ENCODE assay signal across 14 cellular contexts in the genomic region with DNA sequence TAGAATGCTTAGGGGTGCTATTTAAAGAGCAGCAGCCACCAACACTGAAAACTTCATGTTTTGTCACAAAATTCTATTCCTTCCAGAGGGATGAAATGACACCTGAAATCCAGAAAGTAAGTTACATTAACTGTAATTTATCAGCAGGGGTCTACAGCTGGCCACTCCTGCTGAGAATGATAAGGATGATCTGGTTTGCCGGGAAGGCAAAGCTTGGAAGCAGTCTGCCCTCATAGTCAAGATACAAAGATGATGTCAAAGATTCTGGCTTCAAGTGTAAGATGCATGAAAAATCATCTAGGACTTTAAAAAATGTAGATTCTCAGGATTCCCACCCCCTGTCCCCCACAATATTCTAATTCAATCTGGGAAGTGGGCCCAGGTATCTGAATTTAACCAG. TPM values are rescaled to one million over a fixed set of nuclear protein-coding genes. Genes with fewer than 3 reads are reported as not detected.
DNase-seq lines count a peak whose midpoint lies in the region; ATAC-seq and TF ChIP-seq lines count a peak whose summit lies in the region.
"Had no signal": no experiment of that assay in that cellular context is flagged by ENCODE, and none has a peak within 500 bp of the region (broad histone marks: within the 10 kb centered on the region; RNA-seq: fewer than 3 reads in every experiment).

No MANE protein-coding gene starts in this region.

- H3K4me1 ChIP-seq in HUES48 (ENCODE audit: control insufficient read depth, insufficient read depth, low read length) (peaks cover 37% of the 10 kb centered on the region), mesendoderm (ENCODE audit: control insufficient read depth, low read depth, low read length) (peaks cover 13% of the 10 kb centered on the region), thoracic aorta (ENCODE audit: control insufficient read depth in 1 of 2, low read depth in 2 of 2) (peaks cover 17 to 52% of the 10 kb centered on the region in 2 donors)

- TF ChIP-seq CTCF in thoracic aorta (IDR thresholded peaks at IDR 0.05): no peak

- peaks cover 17% of the 10 kb centered on the region for H3K36me3 ChIP-seq in HUES48 (ENCODE audit: control insufficient read depth, insufficient read depth, low read length)
- H3K36me3 ChIP-seq in mesendoderm (ENCODE audit: control insufficient read depth, insufficient read depth, low read length): no peaks in the 10 kb centered on the region
- no peaks in the 10 kb centered on the region for H3K36me3 ChIP-seq in thoracic aorta
- H3K36me3 ChIP-seq: MG63 had no signal

- H3K4me3 ChIP-seq in HUES48 (ENCODE audit: low read depth, low read length) (no peak overlapping the region), mesendoderm (ENCODE audit: low read length) (no peak overlapping the region), thoracic aorta (no peak overlapping the region)
- H3K4me3 ChIP-seq: HAP-1, MG63 had no signal

- peak overlapping the region; percentile 61 for H3K18ac ChIP-seq in mesendoderm (ENCODE audit: low read length)

- DNase-seq in astrocyte of the hippocampus (ENCODE audit: low read depth, low spot score) (peak; percentile 17), mesendoderm (peak; percentile 61), thoracic aorta (ENCODE audit: low spot score) (no peak), DMS153 (lab: John Stamatoyannopoulos, UW) (no peak)
- DNase-seq: activated naive CD8-positive, alpha-beta T cell treated with anti-CD3 and anti-CD28 coated beads for 36 hours; cortex of kidney; NK-92 treated with Interleukin-12 subunit alpha and Interleukin-12 subunit beta, amount 100 ng/mL, for 24 hours; SIG-M5; stimulated activated naive CD4-positive, alpha-beta T cell had no signal

- no peak overlapping the region for H3K4me2 ChIP-seq in mesendoderm (ENCODE audit: low read length)

- no peak overlapping the region for H4K8ac ChIP-seq in mesendoderm (ENCODE audit: low read depth, low read length)

- ATAC-seq in thoracic aorta (ENCODE audit: insufficient number of reproducible peaks, low FRiP score, low read depth) (no peak), HG03432 (IDR thresholded peaks at IDR 0.05; ENCODE audit: unreplicated experiment) (no peak), GM19328 (IDR thresholded peaks at IDR 0.05; ENCODE audit: unreplicated experiment) (no peak)

- no peaks in the 10 kb centered on the region for H3K79me1 ChIP-seq in mesendoderm (ENCODE audit: low read length)

- peak overlapping the region; percentile 25 for H2BK15ac ChIP-seq in mesendoderm (replicated peaks; ENCODE audit: low read depth)

- H3K9me3 ChIP-seq in HUES48 (ENCODE audit: control insufficient read depth, insufficient read depth, low read length): no peaks in the 10 kb centered on the region
- no peaks in the 10 kb centered on the region for H3K9me3 ChIP-seq in thoracic aorta
- H3K9me3 ChIP-seq: HAP-1, MG63 had no signal

- WGBS in mesendoderm (ENCODE audit: extremely low coverage, insufficient coverage, low lambda C conversion rate): no CpG with 5 or more reads among the region's 1 CpG

- no peak overlapping the region for H4K5ac ChIP-seq in mesendoderm (ENCODE audit: low read length)

- H2AK5ac ChIP-seq in mesendoderm (ENCODE audit: low read length): no peak overlapping the region

- H3K79me2 ChIP-seq in mesendoderm (ENCODE audit: control insufficient read depth, insufficient read depth, low read length): no peaks in the 10 kb centered on the region

- no peak overlapping the region for H2BK5ac ChIP-seq in mesendoderm (ENCODE audit: low read length)

- no peaks in the 10 kb centered on the region for H3K27me3 ChIP-seq in HUES48 (ENCODE audit: control insufficient read depth, insufficient read depth, low read length)
- no peaks in the 10 kb centered on the region for H3K27me3 ChIP-seq in mesendoderm (ENCODE audit: insufficient read depth, low read length, poor library complexity)
- H3K27me3 ChIP-seq in thoracic aorta (replicated peaks; ENCODE audit: insufficient read depth): no peaks in the 10 kb centered on the region
- H3K27me3 ChIP-seq: MG63 had no signal

- no peak overlapping the region for H3K23ac ChIP-seq in mesendoderm (ENCODE audit: low read length)

- H3K56ac ChIP-seq in mesendoderm (ENCODE audit: low read length): no peak overlapping the region

- no peak overlapping the region for H2BK120ac ChIP-seq in mesendoderm (ENCODE audit: low read depth, low read length)

- H3K27ac ChIP-seq in HUES48 (ENCODE audit: low read depth, low read length) (peak overlapping the region; percentile 48), mesendoderm (ENCODE audit: low read depth, low read length) (peak overlapping the region; percentile 67), thoracic aorta (peak overlapping the region; percentile 54 to 68)

- no peak overlapping the region for H3K4ac ChIP-seq in mesendoderm (ENCODE audit: low read depth, low read length)

- H3K9ac ChIP-seq in HUES48 (ENCODE audit: low read depth, low read length) (no peak overlapping the region), mesendoderm (ENCODE audit: low read length) (no peak overlapping the region)

RNA-seq across cellular contexts. Expression of a gene that starts 58.4 kb away (rescaled TPM):
- 17.5 TPM for polyA plus RNA-seq in mesendoderm (2013, experiment 1 of 2)
- 18.2 TPM for polyA plus RNA-seq in mesendoderm (2013, experiment 2 of 2)
- total RNA-seq in thoracic aorta: 10 to 100 TPM; 37.6 to 42.0 TPM

Comparison
In these comparisons a context has a peak if more than half of its experiments do, and no peak if none do; other contexts are left out.
1. DNase-seq: peak in astrocyte of the hippocampus (single experiment) and mesendoderm (single experiment); none in thoracic aorta (single experiment) and DMS153 (single experiment).
2. Peak in every context shown above with its lines, with median percentiles within 50 percentile points of each other: H3K27ac ChIP-seq.